ENCODE assay signal across 9 cellular contexts in the genomic region with DNA sequence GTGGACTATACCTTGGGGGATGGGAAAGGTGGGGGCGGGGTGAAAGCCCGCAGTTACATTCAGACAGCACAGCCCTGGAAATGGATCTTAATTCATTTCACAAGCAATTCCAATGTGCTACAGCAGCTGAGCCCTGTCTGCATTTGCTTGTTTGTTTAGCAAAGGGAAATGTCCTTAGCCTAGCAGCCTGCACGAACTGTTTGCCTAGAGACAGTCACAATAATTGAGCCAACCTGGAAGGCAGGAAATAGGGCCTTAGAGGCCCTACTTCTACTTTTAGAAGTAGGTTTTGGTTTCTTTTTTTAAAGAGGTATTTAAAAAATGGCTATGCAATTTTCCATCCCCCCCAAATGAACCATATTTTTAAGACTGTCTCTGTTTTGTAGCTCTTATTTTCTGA.
DNase-seq lines count a peak whose midpoint lies in the region; ATAC-seq and TF ChIP-seq lines count a peak whose summit lies in the region.
"Had no signal": no experiment of that assay in that cellular context is flagged by ENCODE, and none has a peak within 500 bp of the region (broad histone marks: within the 10 kb centered on the region; RNA-seq: fewer than 3 reads in every experiment).

No MANE protein-coding gene starts in this region.

- H3K36me3 ChIP-seq in effector memory CD4-positive, alpha-beta T cell (ENCODE audit: control insufficient read depth, insufficient read depth, low read length), result no peaks in the 10 kb centered on the region
- no peaks in the 10 kb centered on the region for H3K36me3 ChIP-seq in tibial artery
- H3K36me3 ChIP-seq: cardiac muscle cell had no signal

- peak; percentile 35 for DNase-seq in NCI-H1417 treated with DMSO at 0.1 percent for 48 hours (lab: John Stamatoyannopoulos, UW)
- peak; percentile 30 for DNase-seq in fibroblast of pulmonary artery (ENCODE audit: low read depth)
- DNase-seq in effector memory CD4-positive, alpha-beta T cell, result no peak
- no peak for DNase-seq in tibial artery
- DNase-seq in stimulated activated CD4-positive, alpha-beta T cell treated with anti-CD3 and anti-CD28 coated beads, Interleukin-2, amount 100 ng/mL, for 48 hours, result no peak
- no peak for DNase-seq in islet precursor cell

- intact Hi-C loops in tibial artery (cut with DNase I; ENCODE audit: low total_unique reads), result no loop called here

- H3K27me3 ChIP-seq in effector memory CD4-positive, alpha-beta T cell (replicated peaks; ENCODE audit: control insufficient read depth, insufficient read depth, low read length, poor library complexity, severe bottlenecking), result no peaks in the 10 kb centered on the region
- H3K27me3 ChIP-seq in tibial artery, result no peaks in the 10 kb centered on the region
- H3K27me3 ChIP-seq: cardiac muscle cell had no signal

- H3K9me3 ChIP-seq in effector memory CD4-positive, alpha-beta T cell (ENCODE audit: control insufficient read depth, low read length), result no peaks in the 10 kb centered on the region
- H3K9me3 ChIP-seq in tibial artery, result peaks cover 0 to 13% (median 0%) of the 10 kb centered on the region in 3 donors

- H3K4me3 ChIP-seq in fibroblast of pulmonary artery (replicated peaks; ENCODE audit: low read depth, low read length) (no peak overlapping the region), tibial artery (no peak overlapping the region)
- no peak overlapping the region for H3K4me3 ChIP-seq in effector memory CD4-positive, alpha-beta T cell (ENCODE audit: insufficient read depth, low read depth, low read length, poor library complexity, severe bottlenecking)
- H3K4me3 ChIP-seq: cardiac muscle cell had no signal

- peak; percentile 63 for ATAC-seq in GM18502 (IDR thresholded peaks at IDR 0.05; ENCODE audit: poor library complexity, unreplicated experiment)
- ATAC-seq in GM21723 (IDR thresholded peaks at IDR 0.05; ENCODE audit: unreplicated experiment), result peak; percentile 78

- TF ChIP-seq CTCF in fibroblast of pulmonary artery (IDR thresholded peaks at IDR 0.05; ENCODE audit: low read length, missing control alignments) (no peak), tibial artery (IDR thresholded peaks at IDR 0.05) (no peak)

- no peaks in the 10 kb centered on the region for H3K4me1 ChIP-seq in effector memory CD4-positive, alpha-beta T cell (ENCODE audit: control insufficient read depth, insufficient read depth, low read length, poor library complexity, severe bottlenecking)
- peaks cover 0 to 22% (median 3%) of the 10 kb centered on the region in 4 donors for H3K4me1 ChIP-seq in tibial artery

- no peak overlapping the region for H3K27ac ChIP-seq in effector memory CD4-positive, alpha-beta T cell (ENCODE audit: insufficient read depth, low read length, poor library complexity, severe bottlenecking)
- no peak overlapping the region for H3K27ac ChIP-seq in tibial artery
- H3K27ac ChIP-seq: cardiac muscle cell had no signal

Comparison
In these comparisons a context has a peak if more than half of its experiments do, and no peak if none do; other contexts are left out.
1. DNase-seq: peak in NCI-H1417 treated with DMSO at 0.1 percent for 48 hours (single experiment) and fibroblast of pulmonary artery (single experiment); none in effector memory CD4-positive, alpha-beta T cell (0 of 3), tibial artery (0 of 2), stimulated activated CD4-positive, alpha-beta T cell treated with anti-CD3 and anti-CD28 coated beads, Interleukin-2, amount 100 ng/mL, for 48 hours (0 of 2) and islet precursor cell (single experiment).